In genomic region chr16:30353438-30354129, GRCh38 we compare ENCODE assay signal across 10 cellular contexts. TPM values are rescaled to one million over a fixed set of nuclear protein-coding genes. Genes with fewer than 3 reads are reported as not detected.
DNase-seq lines count a peak whose midpoint lies in the region; ATAC-seq, FAIRE-seq and TF ChIP-seq lines count a peak whose summit lies in the region.
"Had no signal": no experiment of that assay in that cellular context is flagged by ENCODE, and none has a peak within 500 bp of the region (broad histone marks: within the 10 kb centered on the region; RNA-seq: fewer than 3 reads in every experiment).

No MANE protein-coding gene starts in this region.

- peaks cover 61% of the 10 kb centered on the region for H3K36me3 ChIP-seq in left ventricle myocardium inferior
- H3K36me3 ChIP-seq in K562 (ENCODE audit: control insufficient read depth, insufficient read depth, low read length) = peaks cover 60% of the 10 kb centered on the region; the same call in 2 of the 3 replicates
- peaks cover 50% of the 10 kb centered on the region for H3K36me3 ChIP-seq in muscle layer of colon (ENCODE audit: insufficient read depth, low read length)

- H3K9me1 ChIP-seq in K562 (ENCODE audit: control insufficient read depth, insufficient read depth, low read length) = no peaks in the 10 kb centered on the region

- in situ Hi-C loops in K562 (cut with MboI) = loop anchor here (25.0 kb wide), 1 partner anchor 891 kb away; the partner anchor contains the start of genes BOLA2, SLX1B and SULT1A4

- H3K4me1 ChIP-seq in left ventricle myocardium inferior (peaks cover 57% of the 10 kb centered on the region), K562 (replicated peaks in 1 of 2; ENCODE audit: control insufficient read depth in 2 of 2, insufficient read depth in 2 of 2, low read length in 2 of 2) (peaks cover 13 to 41% of the 10 kb centered on the region in 2 experiments; a peak in 4 of 5 replicates), muscle layer of colon (ENCODE audit: insufficient read depth, low read length) (peaks cover 48% of the 10 kb centered on the region)

- DNase-seq in left ventricle myocardium inferior (no peak), left ventricle myocardium superior (no peak), K562 (ENCODE audit: extremely low read depth in 1 of 4, low spot score in 3 of 4) (no peak), OCI-M2 (lab: John Stamatoyannopoulos, UW; ENCODE audit: unreplicated experiment) (no peak), superior temporal gyrus (ENCODE audit: extremely low spot score) (no peak), anterior cingulate cortex (lab: John Stamatoyannopoulos, UW) (no peak)
- DNase-seq: left cardiac atrium; stimulated activated naive CD4-positive, alpha-beta T cell had no signal

- no peak for TF ChIP-seq CTCF in left ventricle myocardium inferior (IDR thresholded peaks at IDR 0.05; ENCODE audit: borderline replicate concordance)
- no peak for TF ChIP-seq CTCF in K562 (IDR thresholded peaks at IDR 0.05 in 2 of 3, conservative IDR thresholded peaks at IDR 0.05 in 1 of 3; ENCODE audit: insufficient read depth in 2 of 3, low read depth in 1 of 3, low read length in 3 of 3)

- no peak for FAIRE-seq in K562 (lab: Jason Lieb, UNC)

- no peak for TF ChIP-seq POLR2A in K562 (conservative IDR thresholded peaks at IDR 0.05)

- POLR2A ChIA-PET in K562 (lab: Yijun Ruan, JAX) = interaction anchor here (0.8 to 8.2 kb wide), 9 partner anchors 9 to 54 kb away, joined by 3 to 77 read pairs (median 6); partner anchors contain the start of genes TBC1D10B and ZNF771

- 84% methylated on average over 19 of the region's 23 CpGs for WGBS in K562 (ENCODE audit: insufficient coverage, low coverage, missing lambda C conversion rate)

- BruUV-seq in K562 (replicated peaks; lab: Mats Ljungman, UMichigan) = no TSS peak

- intact Hi-C loops in left ventricle myocardium inferior (cut with micrococcal nuclease) (no loop called here), left ventricle myocardium superior (cut with micrococcal nuclease) (no loop called here), K562 (cut with micrococcal nuclease) (loop anchor here (2.0 kb wide), 1 partner anchor 17 kb away; the partner anchor contains the start of gene TBC1D10B)

- CTCF ChIA-PET in K562 (lab: Yijun Ruan, JAX; ENCODE audit: low intra/inter-chr PET ratio) = no interaction called here

- no peak for TF ChIP-seq EP300 in K562 (IDR thresholded peaks at IDR 0.05; ENCODE audit: low read length)

- no peaks in the 10 kb centered on the region for H3K9me3 ChIP-seq in left ventricle myocardium inferior (replicated peaks)
- no peaks in the 10 kb centered on the region for H3K9me3 ChIP-seq in K562 (replicated peaks; ENCODE audit: control insufficient read depth, insufficient read depth, low read depth, low read length)
- H3K9me3 ChIP-seq in muscle layer of colon (ENCODE audit: low read length) = no peaks in the 10 kb centered on the region

- H3K4me2 ChIP-seq in K562 (ENCODE audit: insufficient read depth, low read length) = peak overlapping the region; percentile 99; the same call in 1 of the 2 replicates

- H3K27ac ChIP-seq in left ventricle myocardium inferior (replicated peaks) (peak overlapping the region; percentile 95), K562 (ENCODE audit: extremely low read depth, low read depth, low read length) (no peak overlapping the region; the same call in 1 of the 3 replicates), muscle layer of colon (ENCODE audit: low read depth, low read length) (peak overlapping the region; percentile 93)

- H3K4me3 ChIP-seq in left ventricle myocardium inferior = peak overlapping the region; percentile 93
- no peak overlapping the region for H3K4me3 ChIP-seq in K562
- H3K4me3 ChIP-seq in muscle layer of colon (ENCODE audit: low read depth in 1 of 2, low read length in 2 of 2) = peak overlapping the region; percentile 83 to 97

- H3K79me2 ChIP-seq in K562 (ENCODE audit: control insufficient read depth, insufficient read depth, low read length) = peaks cover 30% of the 10 kb centered on the region

- ATAC-seq in left ventricle myocardium superior (no peak), K562 (no peak), GM19455 (IDR thresholded peaks at IDR 0.05; ENCODE audit: unreplicated experiment) (no peak)
- ATAC-seq: left cardiac atrium had no signal

- H2AFZ ChIP-seq in K562 (ENCODE audit: low read depth, low read length) = no peak overlapping the region

- peak overlapping the region; percentile 96; a peak in 3 of 4 replicates for H3K9ac ChIP-seq in K562 (ENCODE audit: insufficient read depth in 1 of 2, low read depth in 2 of 2, low read length in 2 of 2)
- peak overlapping the region; percentile 99 for H3K9ac ChIP-seq in muscle layer of colon (ENCODE audit: low read length)

- no peaks in the 10 kb centered on the region for H3K27me3 ChIP-seq in left ventricle myocardium inferior (ENCODE audit: low read depth)
- H3K27me3 ChIP-seq in K562 (ENCODE audit: control insufficient read depth in 2 of 2, insufficient read depth in 2 of 2, low read length in 2 of 2) = no peaks in the 10 kb centered on the region
- H3K27me3 ChIP-seq in muscle layer of colon (ENCODE audit: control insufficient read depth in 1 of 2, insufficient read depth in 2 of 2, low read length in 2 of 2) = no peaks in the 10 kb centered on the region

- TF ChIP-seq RAD21 in K562 (CRISPR knock-in tag; conservative IDR thresholded peaks at IDR 0.05 in 1 of 2, IDR thresholded peaks at IDR 0.05 in 1 of 2) = no peak

- no peaks in the 10 kb centered on the region for H4K20me1 ChIP-seq in K562 (replicated peaks; ENCODE audit: control insufficient read depth, insufficient read depth, low read length)

RNA-seq across cellular contexts. Expression of gene CD2BP2, which starts 1.5 kb away (rescaled TPM):
- total RNA-seq in left ventricle myocardium inferior = 29.8 TPM
- 29.3 TPM for total RNA-seq in left ventricle myocardium superior
- 34.0 and 85.0 TPM in 2 replicates for total RNA-seq in K562 (2011; cell fraction: chromatin; rRNA removed; ENCODE audit: low replicate concordance)
- 46.0 and 46.2 TPM in 2 replicates for total RNA-seq in K562 (2011; cell fraction: nucleolus; rRNA removed)
- total RNA-seq in K562 (2011; cell fraction: nucleoplasm; rRNA removed) = 40.7 and 40.8 TPM in 2 replicates
- 33.1 and 34.0 TPM in 2 replicates for total RNA-seq in K562 (2014; rRNA removed)
- total RNA-seq in K562 (2014; rRNA removed; fragmentation: Illumina TruSeq; extraction: Trizol) = 28.7 and 35.6 TPM in 2 replicates
- 37.3 and 38.0 TPM in 2 replicates for total RNA-seq in K562 (2015; rRNA removed; fragmentation: Illumina TruSeq; extraction: Trizol)
- 40.8 and 51.1 TPM in 2 replicates for total RNA-seq in K562 (2021)
- polyA plus RNA-seq in K562 (2011; rRNA removed) = 21.5 and 25.8 TPM in 2 replicates
- polyA plus RNA-seq in K562 (2011; cell fraction: cytosol; rRNA removed) = 20.4 and 25.3 TPM in 2 replicates
- 47.9 and 65.8 TPM in 2 replicates for polyA plus RNA-seq in K562 (2011; cell fraction: nucleus; rRNA removed)
- 31.3 and 33.2 TPM in 2 replicates for polyA plus RNA-seq in K562 (2012)
- 30.1 and 32.8 TPM in 2 replicates for polyA plus RNA-seq in K562 (2014; fragmentation: Illumina TruSeq; extraction: Trizol)
- polyA plus RNA-seq in K562 (2014; fragmentation: Nextera tagmentation; extraction: Ambion mirVana) = 1 to 10 TPM; 3.9 to 5.0 TPM
- polyA plus RNA-seq in K562 (2014; rRNA removed) = 41.0 and 46.6 TPM in 2 replicates
- 14.2 and 15.3 TPM in 2 replicates for polyA minus RNA-seq in K562 (2011; rRNA and poly(A)+ RNA removed)
- 6.8 and 8.4 TPM in 2 replicates for polyA minus RNA-seq in K562 (2011; cell fraction: cytosol; rRNA and poly(A)+ RNA removed)
- polyA minus RNA-seq in K562 (2011; cell fraction: nucleus; rRNA and poly(A)+ RNA removed) = 12.0 and 17.3 TPM in 2 replicates

RNA-seq across cellular contexts. Expression of gene TBC1D10B, which starts 16.7 kb away (rescaled TPM):
- 23.3 TPM for total RNA-seq in left ventricle myocardium inferior
- 26.4 TPM for total RNA-seq in left ventricle myocardium superior
- total RNA-seq in K562 (2011; cell fraction: chromatin; rRNA removed; ENCODE audit: low replicate concordance) = 61.1 and 115 TPM in 2 replicates
- 62.5 and 64.2 TPM in 2 replicates for total RNA-seq in K562 (2011; cell fraction: nucleolus; rRNA removed)
- 60.7 and 73.4 TPM in 2 replicates for total RNA-seq in K562 (2011; cell fraction: nucleoplasm; rRNA removed)
- 28.9 and 37.9 TPM in 2 replicates for total RNA-seq in K562 (2014; rRNA removed)
- total RNA-seq in K562 (2014; rRNA removed; fragmentation: Illumina TruSeq; extraction: Trizol) = 11.9 and 12.6 TPM in 2 replicates
- total RNA-seq in K562 (2015; rRNA removed; fragmentation: Illumina TruSeq; extraction: Trizol) = 16.9 and 17.5 TPM in 2 replicates
- total RNA-seq in K562 (2021) = 52.1 and 55.4 TPM in 2 replicates
- polyA plus RNA-seq in K562 (2011; rRNA removed) = 11.5 and 13.7 TPM in 2 replicates
- 20.5 and 29.5 TPM in 2 replicates for polyA plus RNA-seq in K562 (2011; cell fraction: cytosol; rRNA removed)
- polyA plus RNA-seq in K562 (2011; cell fraction: nucleus; rRNA removed) = 30.9 and 49.1 TPM in 2 replicates
- 33.7 and 38.6 TPM in 2 replicates for polyA plus RNA-seq in K562 (2012)
- polyA plus RNA-seq in K562 (2014; fragmentation: Illumina TruSeq; extraction: Trizol) = 24.4 and 28.4 TPM in 2 replicates
- 1 to 10 TPM; 2.2 to 2.3 TPM for polyA plus RNA-seq in K562 (2014; fragmentation: Nextera tagmentation; extraction: Ambion mirVana)
- 24.0 and 27.9 TPM in 2 replicates for polyA plus RNA-seq in K562 (2014; rRNA removed)
- polyA minus RNA-seq in K562 (2011; rRNA and poly(A)+ RNA removed) = 13.2 and 19.4 TPM in 2 replicates
- 28.0 and 31.6 TPM in 2 replicates for polyA minus RNA-seq in K562 (2011; cell fraction: cytosol; rRNA and poly(A)+ RNA removed)
- polyA minus RNA-seq in K562 (2011; cell fraction: nucleus; rRNA and poly(A)+ RNA removed) = 12.7 and 15.8 TPM in 2 replicates

RNA-seq across cellular contexts. Expression of gene MYL11, which starts 21.0 kb away (rescaled TPM):
- total RNA-seq in left ventricle myocardium inferior (not detected), left ventricle myocardium superior (not detected), K562 (2014; rRNA removed) (1.7 TPM in 1 of 2 replicates, not detected in the other), K562 (2014; rRNA removed; fragmentation: Illumina TruSeq; extraction: Trizol) (not detected in 2 replicates), K562 (2015; rRNA removed; fragmentation: Illumina TruSeq; extraction: Trizol) (1.5 and 2.0 TPM in 2 replicates), K562 (2021) (1.5 and 1.7 TPM in 2 replicates)
- not detected in 2 replicates for total RNA-seq in K562 (2011; cell fraction: chromatin; rRNA removed; ENCODE audit: low replicate concordance)
- not detected in 2 replicates for total RNA-seq in K562 (2011; cell fraction: nucleolus; rRNA removed)
- not detected in 2 replicates for total RNA-seq in K562 (2011; cell fraction: nucleoplasm; rRNA removed)
- polyA plus RNA-seq in K562 (2011; rRNA removed) (0.31 TPM in 1 of 2 replicates, not detected in the other), K562 (2014; fragmentation: Illumina TruSeq; extraction: Trizol) (not detected in 2 replicates), K562 (2014; fragmentation: Nextera tagmentation; extraction: Ambion mirVana) (under 1 TPM; 0.52 to 0.73 TPM), K562 (2014; rRNA removed) (0.62 TPM in 1 of 2 replicates, not detected in the other)
- 0.15 and 1.0 TPM in 2 replicates for polyA plus RNA-seq in K562 (2011; cell fraction: cytosol; rRNA removed)
- polyA plus RNA-seq in K562 (2011; cell fraction: nucleus; rRNA removed) = 1.1 TPM in 1 of 2 replicates, not detected in the other
- polyA plus RNA-seq in K562 (2012) = 0.53 and 3.4 TPM in 2 replicates
- polyA minus RNA-seq in K562 (2011; rRNA and poly(A)+ RNA removed) = not detected in 2 replicates
- not detected in 2 replicates for polyA minus RNA-seq in K562 (2011; cell fraction: cytosol; rRNA and poly(A)+ RNA removed)
- not detected in 2 replicates for polyA minus RNA-seq in K562 (2011; cell fraction: nucleus; rRNA and poly(A)+ RNA removed)
- total RNA-seq: left cardiac atrium had no signal

RNA-seq across cellular contexts. Expression of gene SEPTIN1, which starts 28.8 kb away (rescaled TPM):
- total RNA-seq in left ventricle myocardium inferior (1.3 TPM), left ventricle myocardium superior (2.5 TPM), K562 (2014; rRNA removed) (2.3 and 3.0 TPM in 2 replicates), K562 (2014; rRNA removed; fragmentation: Illumina TruSeq; extraction: Trizol) (1.2 TPM in 2 replicates), K562 (2015; rRNA removed; fragmentation: Illumina TruSeq; extraction: Trizol) (0.69 and 0.72 TPM in 2 replicates), K562 (2021) (4.2 and 5.6 TPM in 2 replicates)
- 3.4 and 4.0 TPM in 2 replicates for total RNA-seq in K562 (2011; cell fraction: chromatin; rRNA removed; ENCODE audit: low replicate concordance)
- 2.5 and 4.2 TPM in 2 replicates for total RNA-seq in K562 (2011; cell fraction: nucleolus; rRNA removed)
- 3.8 and 7.6 TPM in 2 replicates for total RNA-seq in K562 (2011; cell fraction: nucleoplasm; rRNA removed)
- polyA plus RNA-seq in K562 (2011; rRNA removed) (2.1 and 2.3 TPM in 2 replicates), K562 (2014; fragmentation: Illumina TruSeq; extraction: Trizol) (0.94 and 3.0 TPM in 2 replicates), K562 (2014; fragmentation: Nextera tagmentation; extraction: Ambion mirVana) (under 1 TPM in 1 of 2 experiments, not detected in 1; 0.23 TPM), K562 (2014; rRNA removed) (4.5 and 5.1 TPM in 2 replicates)
- 3.4 TPM in 2 replicates for polyA plus RNA-seq in K562 (2011; cell fraction: cytosol; rRNA removed)
- polyA plus RNA-seq in K562 (2011; cell fraction: nucleus; rRNA removed) = 6.0 and 6.8 TPM in 2 replicates
- 3.3 and 4.4 TPM in 2 replicates for polyA plus RNA-seq in K562 (2012)
- polyA minus RNA-seq in K562 (2011; rRNA and poly(A)+ RNA removed) = 0.42 and 1.3 TPM in 2 replicates
- polyA minus RNA-seq in K562 (2011; cell fraction: cytosol; rRNA and poly(A)+ RNA removed) = 1.3 and 3.0 TPM in 2 replicates
- 1.4 and 1.8 TPM in 2 replicates for polyA minus RNA-seq in K562 (2011; cell fraction: nucleus; rRNA and poly(A)+ RNA removed)

RNA-seq across cellular contexts. Expression of gene ZNF48, which starts 41.6 kb away (rescaled TPM):
- 5.0 TPM for total RNA-seq in left ventricle myocardium inferior
- 5.2 TPM for total RNA-seq in left ventricle myocardium superior
- total RNA-seq in K562 (2011; cell fraction: chromatin; rRNA removed; ENCODE audit: low replicate concordance) = 9.7 and 12.9 TPM in 2 replicates
- total RNA-seq in K562 (2011; cell fraction: nucleolus; rRNA removed) = 10.7 and 14.3 TPM in 2 replicates
- 6.7 and 7.0 TPM in 2 replicates for total RNA-seq in K562 (2011; cell fraction: nucleoplasm; rRNA removed)
- total RNA-seq in K562 (2014; rRNA removed) = 8.6 and 10.8 TPM in 2 replicates
- total RNA-seq in K562 (2014; rRNA removed; fragmentation: Illumina TruSeq; extraction: Trizol) = 3.3 and 3.4 TPM in 2 replicates
- total RNA-seq in K562 (2015; rRNA removed; fragmentation: Illumina TruSeq; extraction: Trizol) = 7.4 and 7.7 TPM in 2 replicates
- total RNA-seq in K562 (2021) = 9.0 and 11.6 TPM in 2 replicates
- polyA plus RNA-seq in K562 (2011; rRNA removed) = 3.6 and 4.7 TPM in 2 replicates
- polyA plus RNA-seq in K562 (2011; cell fraction: cytosol; rRNA removed) = 3.9 and 10.6 TPM in 2 replicates
- polyA plus RNA-seq in K562 (2011; cell fraction: nucleus; rRNA removed) = 4.6 and 11.2 TPM in 2 replicates
- 6.1 and 7.6 TPM in 2 replicates for polyA plus RNA-seq in K562 (2012)
- 4.6 and 8.2 TPM in 2 replicates for polyA plus RNA-seq in K562 (2014; fragmentation: Illumina TruSeq; extraction: Trizol)
- polyA plus RNA-seq in K562 (2014; fragmentation: Nextera tagmentation; extraction: Ambion mirVana) = under 1 TPM; 0.38 to 0.46 TPM
- polyA plus RNA-seq in K562 (2014; rRNA removed) = 5.8 and 6.0 TPM in 2 replicates
- 2.8 and 4.5 TPM in 2 replicates for polyA minus RNA-seq in K562 (2011; rRNA and poly(A)+ RNA removed)
- polyA minus RNA-seq in K562 (2011; cell fraction: cytosol; rRNA and poly(A)+ RNA removed) = 3.7 and 5.3 TPM in 2 replicates
- 5.9 and 6.3 TPM in 2 replicates for polyA minus RNA-seq in K562 (2011; cell fraction: nucleus; rRNA and poly(A)+ RNA removed)
